10 cellular contexts compared by ENCODE assay signal in genomic region chr3:182182531-182182968, GRCh38.
DNase-seq lines count a peak whose midpoint lies in the region; ATAC-seq, FAIRE-seq and TF ChIP-seq lines count a peak whose summit lies in the region.
"Had no signal": no experiment of that assay in that cellular context is flagged by ENCODE, and none has a peak within 500 bp of the region (broad histone marks: within the 10 kb centered on the region; RNA-seq: fewer than 3 reads in every experiment).

No MANE protein-coding gene starts in this region.

- in situ Hi-C loops in astrocyte of the cerebellum (cut with HindIII; ENCODE audit: low sequenced_read_pairs): no loop called here

- H3K4me3 ChIP-seq in astrocyte of the cerebellum (ENCODE audit: low read depth, low read length) (no peak overlapping the region), pancreas (no peak overlapping the region), colonic mucosa (no peak overlapping the region)
- H3K4me3 ChIP-seq: K562 had no signal

- no peak overlapping the region for H3K27ac ChIP-seq in pancreas
- no peak overlapping the region for H3K27ac ChIP-seq in colonic mucosa

- TF ChIP-seq CTCF in astrocyte of the cerebellum (IDR thresholded peaks at IDR 0.05; ENCODE audit: low read depth, low read length, missing control alignments): no peak
- no peak for TF ChIP-seq CTCF in pancreas (IDR thresholded peaks at IDR 0.05)
- TF ChIP-seq CTCF in colonic mucosa (IDR thresholded peaks at IDR 0.05): no peak

- no peaks in the 10 kb centered on the region for H3K4me1 ChIP-seq in pancreas
- H3K4me1 ChIP-seq in colonic mucosa: no peaks in the 10 kb centered on the region

- 68 to 69% methylated on average over 5 of the region's 5 CpGs for WGBS in pancreas, 2 donors

- H3K36me3 ChIP-seq in pancreas (no peaks in the 10 kb centered on the region), colonic mucosa (no peaks in the 10 kb centered on the region)

- ATAC-seq in GM21515 (IDR thresholded peaks at IDR 0.05; ENCODE audit: unreplicated experiment): peak; percentile 54
- ATAC-seq in pancreas: no peak
- ATAC-seq: K562 had no signal

- FAIRE-seq in pancreas (lab: Jason Lieb, UNC): no peak
- no peak for FAIRE-seq in GM12891 (lab: Jason Lieb, UNC)
- FAIRE-seq: K562 had no signal

- no peak overlapping the region for H3K9ac ChIP-seq in colonic mucosa (ENCODE audit: low read depth in 2 of 2, low read length in 2 of 2)

- H3K9me3 ChIP-seq in pancreas: no peaks in the 10 kb centered on the region
- no peaks in the 10 kb centered on the region for H3K9me3 ChIP-seq in colonic mucosa

- H3K27me3 ChIP-seq in pancreas (peaks cover 0 to 4% (median 2%) of the 10 kb centered on the region in 4 donors), colonic mucosa (no peaks in the 10 kb centered on the region)

- intact Hi-C loops in pancreas (cut with DNase I): no loop called here
- intact Hi-C loops in colonic mucosa (cut with DNase I): no loop called here

- DNase-seq in DMS153 treated with DMSO at 0.1 percent for 48 hours (lab: John Stamatoyannopoulos, UW; ENCODE audit: unreplicated experiment) (peak; percentile 25), NCI-H1105 treated with DMSO at 0.1 percent for 48 hours (lab: John Stamatoyannopoulos, UW) (peak; percentile 51), astrocyte of the cerebellum (ENCODE audit: low read depth) (peak; percentile 32), pancreas (no peak), GM12891 (ENCODE audit: insufficient read length, low spot score) (no peak), colonic mucosa (no peak), cerebellar cortex (ENCODE audit: low spot score) (no peak)
- DNase-seq: activated T-cell treated with anti-CD3 and anti-CD28 coated beads, Interleukin-2, amount 50 U/mL, for 48 hours had no signal

- no peak for TF ChIP-seq POLR2A in GM12891 (IDR thresholded peaks at IDR 0.05; ENCODE audit: low read depth, low read length)

TF ChIP-seq in GM12891, 5 proteins besides CTCF, POLR2A, EP300 and RAD21:
- TF ChIP-seq TAF1 (IDR thresholded peaks at IDR 0.05; ENCODE audit: low read depth, low read length): no peak
- TF ChIP-seq POLR2AphosphoS5 (IDR thresholded peaks at IDR 0.05; ENCODE audit: low read depth, low read length): no peak
- TF ChIP-seq SPI1 (IDR thresholded peaks at IDR 0.05; ENCODE audit: low read depth, low read length): no peak
- no peak for TF ChIP-seq PAX5 (IDR thresholded peaks at IDR 0.05; ENCODE audit: insufficient read depth, low read length, severe bottlenecking)
- no peak for TF ChIP-seq POU2F2 (IDR thresholded peaks at IDR 0.05; ENCODE audit: low read depth, low read length)

Comparison
In these comparisons a context has a peak if more than half of its experiments do, and no peak if none do; other contexts are left out.
1. DNase-seq: peak in DMS153 treated with DMSO at 0.1 percent for 48 hours (single experiment), NCI-H1105 treated with DMSO at 0.1 percent for 48 hours (single experiment) and astrocyte of the cerebellum (single experiment); none in pancreas (0 of 6), GM12891 (single experiment), colonic mucosa (single experiment) and cerebellar cortex (single experiment).